In the genomic region with DNA sequence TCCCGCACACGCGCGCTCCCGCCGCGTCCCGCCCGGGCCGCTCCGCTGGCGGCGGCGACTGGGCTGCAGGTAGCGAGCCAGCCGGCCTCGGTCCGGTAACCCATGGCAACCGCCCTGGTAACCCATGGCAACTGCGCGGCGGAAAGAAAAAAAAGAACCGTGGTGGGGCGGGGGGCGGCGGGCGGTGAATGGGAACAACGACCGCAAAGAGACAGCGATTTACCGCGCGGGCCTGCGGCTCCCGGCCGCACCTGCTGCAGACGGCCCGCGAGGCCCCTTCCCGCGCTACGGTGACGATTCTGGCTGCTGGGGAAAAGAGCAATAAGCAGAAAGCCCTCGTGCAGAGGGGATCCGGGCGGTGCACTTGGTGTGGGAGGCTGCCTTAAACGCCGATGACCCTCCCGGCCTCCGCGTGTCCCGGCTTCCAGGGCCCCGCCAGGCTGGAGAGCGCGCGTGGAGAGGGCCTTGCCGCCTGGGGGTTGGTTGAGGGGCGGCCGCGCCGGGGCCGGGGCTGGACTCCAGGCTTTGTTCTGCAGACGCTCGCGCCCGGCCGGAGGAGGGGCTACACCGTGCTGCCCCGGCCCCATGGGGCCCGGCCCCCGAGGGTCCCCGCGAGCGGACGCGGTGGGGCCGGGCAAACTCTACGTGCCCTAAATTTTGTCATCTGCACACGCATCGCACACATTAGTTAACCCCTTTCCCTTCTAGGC, we compare ENCODE assay signal across 2 cellular contexts.
TF ChIP-seq lines count a peak whose summit lies in the region.

No MANE protein-coding gene starts in this region.

TF ChIP-seq in HEK293, 187 proteins besides CTCF, POLR2A, EP300 and RAD21 (continued from another document and continues in another):
- TF ChIP-seq, protein P1, sequence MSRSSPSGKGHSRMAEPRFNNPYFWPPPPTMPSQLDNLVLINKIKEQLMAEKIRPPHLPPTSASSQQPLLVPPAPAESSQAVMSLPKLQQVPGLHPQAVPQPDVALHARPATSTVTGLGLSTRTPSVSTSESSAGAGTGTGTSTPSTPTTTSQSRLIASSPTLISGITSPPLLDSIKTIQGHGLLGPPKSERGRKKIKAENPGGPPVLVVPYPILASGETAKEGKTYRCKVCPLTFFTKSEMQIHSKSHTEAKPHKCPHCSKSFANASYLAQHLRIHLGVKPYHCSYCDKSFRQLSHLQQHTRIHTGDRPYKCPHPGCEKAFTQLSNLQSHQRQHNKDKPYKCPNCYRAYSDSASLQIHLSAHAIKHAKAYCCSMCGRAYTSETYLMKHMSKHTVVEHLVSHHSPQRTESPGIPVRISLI (tag by site-specific recombination; IDR thresholded peaks at IDR 0.05) = peak; percentile 82; the same call in 1 of the 2 replicates
- TF ChIP-seq, protein P2, sequence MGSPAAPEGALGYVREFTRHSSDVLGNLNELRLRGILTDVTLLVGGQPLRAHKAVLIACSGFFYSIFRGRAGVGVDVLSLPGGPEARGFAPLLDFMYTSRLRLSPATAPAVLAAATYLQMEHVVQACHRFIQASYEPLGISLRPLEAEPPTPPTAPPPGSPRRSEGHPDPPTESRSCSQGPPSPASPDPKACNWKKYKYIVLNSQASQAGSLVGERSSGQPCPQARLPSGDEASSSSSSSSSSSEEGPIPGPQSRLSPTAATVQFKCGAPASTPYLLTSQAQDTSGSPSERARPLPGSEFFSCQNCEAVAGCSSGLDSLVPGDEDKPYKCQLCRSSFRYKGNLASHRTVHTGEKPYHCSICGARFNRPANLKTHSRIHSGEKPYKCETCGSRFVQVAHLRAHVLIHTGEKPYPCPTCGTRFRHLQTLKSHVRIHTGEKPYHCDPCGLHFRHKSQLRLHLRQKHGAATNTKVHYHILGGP (tag by site-specific recombination; IDR thresholded peaks at IDR 0.05) = no peak
- TF ChIP-seq SP2 (tag by site-specific recombination; IDR thresholded peaks at IDR 0.05) (peak; percentile 36), ZFP41 (tag by site-specific recombination; IDR thresholded peaks at IDR 0.05; ENCODE audit: borderline replicate concordance) (no peak), KLF8 (tag by site-specific recombination; IDR thresholded peaks at IDR 0.05) (peak; percentile 23), ZNF214 (tag by site-specific recombination; IDR thresholded peaks at IDR 0.05; ENCODE audit: borderline replicate concordance) (no peak), FEZF1 (tag by site-specific recombination; IDR thresholded peaks at IDR 0.05) (peak; percentile 68), ZNF335 (tag by site-specific recombination; conservative IDR thresholded peaks at IDR 0.05) (peak; percentile 42; the same call in 1 of the 2 replicates), HOXC10 (CRISPR knock-in tag; IDR thresholded peaks at IDR 0.05) (no peak), ZBTB17 (tag by site-specific recombination; IDR thresholded peaks at IDR 0.05) (no peak), ZNF560 (tag by site-specific recombination; IDR thresholded peaks at IDR 0.05; ENCODE audit: borderline replicate concordance) (no peak), ZNF394 (tag by site-specific recombination; IDR thresholded peaks at IDR 0.05; ENCODE audit: borderline replicate concordance) (no peak), ZBTB7A (tag by site-specific recombination; IDR thresholded peaks at IDR 0.05; ENCODE audit: low read depth) (peak; percentile 51; the same call in 1 of the 2 replicates), GLIS2 (tag by site-specific recombination; IDR thresholded peaks at IDR 0.05) (peak; percentile 92), ZNF184 (tag by site-specific recombination; IDR thresholded peaks at IDR 0.05) (no peak), ZNF654 (tag by site-specific recombination; IDR thresholded peaks at IDR 0.05; ENCODE audit: low read depth) (no peak), WT1 (tag by site-specific recombination; IDR thresholded peaks at IDR 0.05) (no peak), MYNN (tag by site-specific recombination; IDR thresholded peaks at IDR 0.05; ENCODE audit: borderline replicate concordance) (peak; percentile 98), OSR2 (tag by site-specific recombination; IDR thresholded peaks at IDR 0.05) (no peak), ZXDB (tag by site-specific recombination; IDR thresholded peaks at IDR 0.05) (no peak), ZNF433 (tag by site-specific recombination; IDR thresholded peaks at IDR 0.05; ENCODE audit: low read depth) (no peak), ZNF140 (tag by site-specific recombination; IDR thresholded peaks at IDR 0.05) (no peak), ZNF341 (tag by site-specific recombination; IDR thresholded peaks at IDR 0.05; ENCODE audit: low read depth) (peak; percentile 81), GLIS1 (tag by site-specific recombination; IDR thresholded peaks at IDR 0.05) (no peak), ZNF366 (tag by site-specific recombination; conservative IDR thresholded peaks at IDR 0.05) (no peak)
- TF ChIP-seq, protein P3, sequence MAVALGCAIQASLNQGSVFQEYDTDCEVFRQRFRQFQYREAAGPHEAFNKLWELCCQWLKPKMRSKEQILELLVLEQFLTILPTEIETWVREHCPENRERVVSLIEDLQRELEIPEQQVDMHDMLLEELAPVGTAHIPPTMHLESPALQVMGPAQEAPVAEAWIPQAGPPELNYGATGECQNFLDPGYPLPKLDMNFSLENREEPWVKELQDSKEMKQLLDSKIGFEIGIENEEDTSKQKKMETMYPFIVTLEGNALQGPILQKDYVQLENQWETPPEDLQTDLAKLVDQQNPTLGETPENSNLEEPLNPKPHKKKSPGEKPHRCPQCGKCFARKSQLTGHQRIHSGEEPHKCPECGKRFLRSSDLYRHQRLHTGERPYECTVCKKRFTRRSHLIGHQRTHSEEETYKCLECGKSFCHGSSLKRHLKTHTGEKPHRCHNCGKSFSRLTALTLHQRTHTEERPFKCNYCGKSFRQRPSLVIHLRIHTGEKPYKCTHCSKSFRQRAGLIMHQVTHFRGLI (tag by site-specific recombination; IDR thresholded peaks at IDR 0.05) = 0 out of 2 replicates have a peak, but pooled peaks have one; percentile 12

TF ChIP-seq in H1, 55 proteins besides CTCF, POLR2A, EP300 and RAD21 (continued from another document):
- TF ChIP-seq GTF2F1 (IDR thresholded peaks at IDR 0.05; ENCODE audit: borderline replicate concordance, low read depth, low read length) = no peak
- TF ChIP-seq NANOG (IDR thresholded peaks at IDR 0.05; ENCODE audit: insufficient read depth, low read depth, low read length, poor library complexity, severe bottlenecking) = no peak
- TF ChIP-seq POU5F1 (IDR thresholded peaks at IDR 0.05; ENCODE audit: low read depth, low read length) = no peak
- peak; percentile 57 for TF ChIP-seq TAF1 (IDR thresholded peaks at IDR 0.05; ENCODE audit: low read depth, low read length)
- TF ChIP-seq PHF8 (conservative IDR thresholded peaks at IDR 0.05; ENCODE audit: low read depth, low read length) = peak; percentile 38
- TF ChIP-seq SUZ12 (IDR thresholded peaks at IDR 0.05; ENCODE audit: low read length) = 0 out of 2 replicates have a peak, but pooled peaks have one; percentile 25
- TF ChIP-seq, protein P4, sequence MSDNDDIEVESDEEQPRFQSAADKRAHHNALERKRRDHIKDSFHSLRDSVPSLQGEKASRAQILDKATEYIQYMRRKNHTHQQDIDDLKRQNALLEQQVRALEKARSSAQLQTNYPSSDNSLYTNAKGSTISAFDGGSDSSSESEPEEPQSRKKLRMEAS (IDR thresholded peaks at IDR 0.05) = peak; percentile 89
